ENCODE assay signal across 8 cellular contexts in genomic region chr3:183285318-183285717, GRCh38. TPM values are rescaled to one million over a fixed set of nuclear protein-coding genes. Genes with fewer than 3 reads are reported as not detected.
DNase-seq lines count a peak whose midpoint lies in the region; ATAC-seq and TF ChIP-seq lines count a peak whose summit lies in the region.

No MANE protein-coding gene starts in this region.

- H3K27me3 Mint-ChIP-seq in activated naive CD4-positive, alpha-beta T cell treated with anti-CD3 and anti-CD28 coated beads for 36 hours (ENCODE audit: low read depth): no peaks in the 10 kb centered on the region
- H3K27me3 Mint-ChIP-seq in activated T-helper 17 cell treated with anti-CD3 and anti-CD28 coated beads, Interleukin-2, amount 50 U/mL, for 72 hours: no peaks in the 10 kb centered on the region
- H3K27me3 Mint-ChIP-seq in type B pancreatic cell: no peaks in the 10 kb centered on the region

- CTCF ChIA-PET in activated naive CD4-positive, alpha-beta T cell treated with anti-CD3 and anti-CD28 coated beads for 36 hours (lab: Charles Lee): interaction anchor here (0.7 to 2.4 kb wide), 15 partner anchors 11 to 102 kb away, joined by 3 to 11 read pairs (median 4); no protein-coding TSS in a partner anchor

- no peak for ATAC-seq in activated T-helper 17 cell treated with anti-CD3 and anti-CD28 coated beads, Interleukin-2, amount 50 U/mL, for 72 hours (replicated peaks)
- no peak for ATAC-seq in GM21619 (IDR thresholded peaks at IDR 0.05; ENCODE audit: unreplicated experiment)

- H3K27ac Mint-ChIP-seq in activated naive CD4-positive, alpha-beta T cell treated with anti-CD3 and anti-CD28 coated beads for 36 hours: peak overlapping the region; percentile 97
- peak overlapping the region; percentile 89 for H3K27ac Mint-ChIP-seq in activated T-helper 17 cell treated with anti-CD3 and anti-CD28 coated beads, Interleukin-2, amount 50 U/mL, for 72 hours
- peak overlapping the region; percentile 89 for H3K27ac Mint-ChIP-seq in type B pancreatic cell

- peaks cover 3% of the 10 kb centered on the region for H3K36me3 Mint-ChIP-seq in activated naive CD4-positive, alpha-beta T cell treated with anti-CD3 and anti-CD28 coated beads for 36 hours (ENCODE audit: low read depth)
- peaks cover 9% of the 10 kb centered on the region for H3K36me3 Mint-ChIP-seq in activated T-helper 17 cell treated with anti-CD3 and anti-CD28 coated beads, Interleukin-2, amount 50 U/mL, for 72 hours (ENCODE audit: low read depth)
- H3K36me3 Mint-ChIP-seq in type B pancreatic cell: no peaks in the 10 kb centered on the region

- intact Hi-C loops in activated naive CD4-positive, alpha-beta T cell treated with anti-CD3 and anti-CD28 coated beads for 36 hours (cut with micrococcal nuclease): loop anchor here (1.0 kb wide), 7 partner anchors 19 to 318 kb away; partner anchors contain the start of genes B3GNT5 and KLHL6

- H3K9me3 Mint-ChIP-seq in activated naive CD4-positive, alpha-beta T cell treated with anti-CD3 and anti-CD28 coated beads for 36 hours: no peaks in the 10 kb centered on the region
- no peaks in the 10 kb centered on the region for H3K9me3 Mint-ChIP-seq in activated T-helper 17 cell treated with anti-CD3 and anti-CD28 coated beads, Interleukin-2, amount 50 U/mL, for 72 hours
- peaks cover 4% of the 10 kb centered on the region for H3K9me3 Mint-ChIP-seq in type B pancreatic cell

- no peak for DNase-seq in activated naive CD4-positive, alpha-beta T cell treated with anti-CD3 and anti-CD28 coated beads for 36 hours
- DNase-seq in activated naive CD4-positive, alpha-beta T cell treated with anti-CD3 and anti-CD28 coated beads, Interleukin-2, amount 50 U/mL, for 16 hours: no peak
- DNase-seq in lung microvascular endothelial cell (ENCODE audit: low read depth in 2 of 2) (peak; percentile 38 to 64), type B pancreatic cell (ENCODE audit: extremely low spot score, unreplicated experiment) (no peak), ureter (ENCODE audit: low spot score) (no peak), superior temporal gyrus (ENCODE audit: extremely low spot score) (no peak)

- H3K4me1 Mint-ChIP-seq in activated naive CD4-positive, alpha-beta T cell treated with anti-CD3 and anti-CD28 coated beads for 36 hours (ENCODE audit: low read depth): peaks cover 40% of the 10 kb centered on the region
- peaks cover 23% of the 10 kb centered on the region for H3K4me1 Mint-ChIP-seq in activated T-helper 17 cell treated with anti-CD3 and anti-CD28 coated beads, Interleukin-2, amount 50 U/mL, for 72 hours
- H3K4me1 Mint-ChIP-seq in type B pancreatic cell (ENCODE audit: unreplicated experiment): peaks cover 12% of the 10 kb centered on the region

- TF ChIP-seq CTCF in type B pancreatic cell (conservative IDR thresholded peaks at IDR 0.05): no peak

- peak overlapping the region; percentile 26 for H3K4me3 Mint-ChIP-seq in activated naive CD4-positive, alpha-beta T cell treated with anti-CD3 and anti-CD28 coated beads for 36 hours
- H3K4me3 Mint-ChIP-seq in activated T-helper 17 cell treated with anti-CD3 and anti-CD28 coated beads, Interleukin-2, amount 50 U/mL, for 72 hours: peak overlapping the region; percentile 78
- H3K4me3 Mint-ChIP-seq in type B pancreatic cell: no peak overlapping the region

RNA-seq across cellular contexts. Expression of gene B3GNT5, which starts 32.3 kb away (rescaled TPM):
- total RNA-seq in activated naive CD4-positive, alpha-beta T cell treated with anti-CD3 and anti-CD28 coated beads for 36 hours: 10 to 100 TPM; 15.0 to 18.8 TPM
- total RNA-seq in activated T-helper 17 cell treated with anti-CD3 and anti-CD28 coated beads, Interleukin-2, amount 50 U/mL, for 72 hours: 1 to 10 TPM; 1.4 to 7.1 TPM
- total RNA-seq in lung microvascular endothelial cell (22.7 and 31.3 TPM in 2 replicates), type B pancreatic cell (ENCODE audit: low replicate concordance) (28.7 and 37.0 TPM in 2 replicates), ureter (20.3 TPM)

Comparison
In these comparisons a context has a peak if more than half of its experiments do, and no peak if none do; other contexts are left out.
1. DNase-seq: peak in lung microvascular endothelial cell (2 of 2); none in activated naive CD4-positive, alpha-beta T cell treated with anti-CD3 and anti-CD28 coated beads for 36 hours (single experiment), activated naive CD4-positive, alpha-beta T cell treated with anti-CD3 and anti-CD28 coated beads, Interleukin-2, amount 50 U/mL, for 16 hours (single experiment), type B pancreatic cell (single experiment), ureter (single experiment) and superior temporal gyrus (single experiment).
2. Peak in every context shown above with its lines, with median percentiles within 50 percentile points of each other: H3K27ac Mint-ChIP-seq.